Comparison of ENCODE assay signal across 1 cellular context in the genomic region with DNA sequence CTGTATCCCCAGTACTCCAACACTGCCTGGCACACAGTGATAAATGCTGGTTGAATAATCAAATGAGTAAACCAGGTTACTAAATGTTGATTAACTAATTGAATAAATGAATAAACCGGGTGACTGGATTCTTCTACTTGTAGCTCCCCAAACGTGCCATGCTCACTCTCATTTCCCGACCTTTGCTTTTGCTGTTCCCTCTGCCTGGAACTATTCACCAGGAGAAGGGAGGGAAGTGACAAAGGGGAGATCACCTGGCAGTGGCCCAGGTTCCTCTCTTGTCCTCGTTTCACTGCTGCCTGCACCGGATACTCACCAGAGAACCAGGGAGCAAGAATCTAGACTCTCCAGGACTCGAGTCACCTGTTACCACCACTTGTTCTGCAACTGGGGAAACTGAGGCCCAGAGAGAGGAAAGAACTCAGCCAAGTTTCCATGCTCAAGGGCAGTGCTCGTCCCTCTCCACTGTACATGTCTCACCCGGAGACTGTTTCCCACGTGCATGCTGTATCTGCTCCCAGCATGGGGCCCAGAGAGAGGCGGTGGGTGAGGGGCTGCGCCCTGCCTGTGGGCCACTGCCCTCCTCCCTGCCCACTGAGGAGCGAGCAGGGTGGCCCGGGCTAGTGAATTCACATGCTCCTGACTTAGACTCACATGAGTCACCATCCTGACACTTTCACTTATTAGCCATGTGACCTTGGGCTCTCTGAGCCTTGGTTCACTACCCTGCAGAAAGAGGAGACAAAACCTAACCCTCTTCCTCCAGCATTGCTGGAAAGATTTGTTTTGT.
TF ChIP-seq lines count a peak whose summit lies in the region.

No MANE protein-coding gene starts in this region.

TF ChIP-seq in K562, 482 proteins besides CTCF, POLR2A, EP300 and RAD21 (continued from another document):
- TF ChIP-seq, protein P1, sequence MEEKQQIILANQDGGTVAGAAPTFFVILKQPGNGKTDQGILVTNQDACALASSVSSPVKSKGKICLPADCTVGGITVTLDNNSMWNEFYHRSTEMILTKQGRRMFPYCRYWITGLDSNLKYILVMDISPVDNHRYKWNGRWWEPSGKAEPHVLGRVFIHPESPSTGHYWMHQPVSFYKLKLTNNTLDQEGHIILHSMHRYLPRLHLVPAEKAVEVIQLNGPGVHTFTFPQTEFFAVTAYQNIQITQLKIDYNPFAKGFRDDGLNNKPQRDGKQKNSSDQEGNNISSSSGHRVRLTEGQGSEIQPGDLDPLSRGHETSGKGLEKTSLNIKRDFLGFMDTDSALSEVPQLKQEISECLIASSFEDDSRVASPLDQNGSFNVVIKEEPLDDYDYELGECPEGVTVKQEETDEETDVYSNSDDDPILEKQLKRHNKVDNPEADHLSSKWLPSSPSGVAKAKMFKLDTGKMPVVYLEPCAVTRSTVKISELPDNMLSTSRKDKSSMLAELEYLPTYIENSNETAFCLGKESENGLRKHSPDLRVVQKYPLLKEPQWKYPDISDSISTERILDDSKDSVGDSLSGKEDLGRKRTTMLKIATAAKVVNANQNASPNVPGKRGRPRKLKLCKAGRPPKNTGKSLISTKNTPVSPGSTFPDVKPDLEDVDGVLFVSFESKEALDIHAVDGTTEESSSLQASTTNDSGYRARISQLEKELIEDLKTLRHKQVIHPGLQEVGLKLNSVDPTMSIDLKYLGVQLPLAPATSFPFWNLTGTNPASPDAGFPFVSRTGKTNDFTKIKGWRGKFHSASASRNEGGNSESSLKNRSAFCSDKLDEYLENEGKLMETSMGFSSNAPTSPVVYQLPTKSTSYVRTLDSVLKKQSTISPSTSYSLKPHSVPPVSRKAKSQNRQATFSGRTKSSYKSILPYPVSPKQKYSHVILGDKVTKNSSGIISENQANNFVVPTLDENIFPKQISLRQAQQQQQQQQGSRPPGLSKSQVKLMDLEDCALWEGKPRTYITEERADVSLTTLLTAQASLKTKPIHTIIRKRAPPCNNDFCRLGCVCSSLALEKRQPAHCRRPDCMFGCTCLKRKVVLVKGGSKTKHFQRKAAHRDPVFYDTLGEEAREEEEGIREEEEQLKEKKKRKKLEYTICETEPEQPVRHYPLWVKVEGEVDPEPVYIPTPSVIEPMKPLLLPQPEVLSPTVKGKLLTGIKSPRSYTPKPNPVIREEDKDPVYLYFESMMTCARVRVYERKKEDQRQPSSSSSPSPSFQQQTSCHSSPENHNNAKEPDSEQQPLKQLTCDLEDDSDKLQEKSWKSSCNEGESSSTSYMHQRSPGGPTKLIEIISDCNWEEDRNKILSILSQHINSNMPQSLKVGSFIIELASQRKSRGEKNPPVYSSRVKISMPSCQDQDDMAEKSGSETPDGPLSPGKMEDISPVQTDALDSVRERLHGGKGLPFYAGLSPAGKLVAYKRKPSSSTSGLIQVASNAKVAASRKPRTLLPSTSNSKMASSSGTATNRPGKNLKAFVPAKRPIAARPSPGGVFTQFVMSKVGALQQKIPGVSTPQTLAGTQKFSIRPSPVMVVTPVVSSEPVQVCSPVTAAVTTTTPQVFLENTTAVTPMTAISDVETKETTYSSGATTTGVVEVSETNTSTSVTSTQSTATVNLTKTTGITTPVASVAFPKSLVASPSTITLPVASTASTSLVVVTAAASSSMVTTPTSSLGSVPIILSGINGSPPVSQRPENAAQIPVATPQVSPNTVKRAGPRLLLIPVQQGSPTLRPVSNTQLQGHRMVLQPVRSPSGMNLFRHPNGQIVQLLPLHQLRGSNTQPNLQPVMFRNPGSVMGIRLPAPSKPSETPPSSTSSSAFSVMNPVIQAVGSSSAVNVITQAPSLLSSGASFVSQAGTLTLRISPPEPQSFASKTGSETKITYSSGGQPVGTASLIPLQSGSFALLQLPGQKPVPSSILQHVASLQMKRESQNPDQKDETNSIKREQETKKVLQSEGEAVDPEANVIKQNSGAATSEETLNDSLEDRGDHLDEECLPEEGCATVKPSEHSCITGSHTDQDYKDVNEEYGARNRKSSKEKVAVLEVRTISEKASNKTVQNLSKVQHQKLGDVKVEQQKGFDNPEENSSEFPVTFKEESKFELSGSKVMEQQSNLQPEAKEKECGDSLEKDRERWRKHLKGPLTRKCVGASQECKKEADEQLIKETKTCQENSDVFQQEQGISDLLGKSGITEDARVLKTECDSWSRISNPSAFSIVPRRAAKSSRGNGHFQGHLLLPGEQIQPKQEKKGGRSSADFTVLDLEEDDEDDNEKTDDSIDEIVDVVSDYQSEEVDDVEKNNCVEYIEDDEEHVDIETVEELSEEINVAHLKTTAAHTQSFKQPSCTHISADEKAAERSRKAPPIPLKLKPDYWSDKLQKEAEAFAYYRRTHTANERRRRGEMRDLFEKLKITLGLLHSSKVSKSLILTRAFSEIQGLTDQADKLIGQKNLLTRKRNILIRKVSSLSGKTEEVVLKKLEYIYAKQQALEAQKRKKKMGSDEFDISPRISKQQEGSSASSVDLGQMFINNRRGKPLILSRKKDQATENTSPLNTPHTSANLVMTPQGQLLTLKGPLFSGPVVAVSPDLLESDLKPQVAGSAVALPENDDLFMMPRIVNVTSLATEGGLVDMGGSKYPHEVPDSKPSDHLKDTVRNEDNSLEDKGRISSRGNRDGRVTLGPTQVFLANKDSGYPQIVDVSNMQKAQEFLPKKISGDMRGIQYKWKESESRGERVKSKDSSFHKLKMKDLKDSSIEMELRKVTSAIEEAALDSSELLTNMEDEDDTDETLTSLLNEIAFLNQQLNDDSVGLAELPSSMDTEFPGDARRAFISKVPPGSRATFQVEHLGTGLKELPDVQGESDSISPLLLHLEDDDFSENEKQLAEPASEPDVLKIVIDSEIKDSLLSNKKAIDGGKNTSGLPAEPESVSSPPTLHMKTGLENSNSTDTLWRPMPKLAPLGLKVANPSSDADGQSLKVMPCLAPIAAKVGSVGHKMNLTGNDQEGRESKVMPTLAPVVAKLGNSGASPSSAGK (IDR thresholded peaks at IDR 0.05): 0 out of 2 replicates have a peak, but pooled peaks have one; percentile 14
TF ChIP-seq in K562: peak in this region for 10.
